In the genomic region with DNA sequence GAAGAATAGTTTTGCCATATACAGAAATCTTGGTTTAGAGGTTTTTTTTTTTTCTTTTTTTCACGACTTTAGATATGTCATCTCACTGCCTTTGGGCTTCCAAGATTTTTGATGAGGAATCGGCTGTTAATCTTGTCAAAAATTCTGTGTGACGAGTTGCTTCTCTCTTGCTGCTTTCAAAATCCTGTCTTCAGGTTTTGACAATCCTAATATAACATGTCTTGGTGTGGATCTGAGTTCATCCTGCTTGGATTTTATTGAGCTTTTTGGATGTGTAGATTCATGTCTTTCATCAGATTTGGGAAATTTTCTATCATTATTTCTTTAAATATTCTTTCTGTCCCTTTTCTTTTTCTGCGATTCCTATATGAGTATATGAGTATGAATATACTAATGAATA, we compare ENCODE assay signal across 31 cellular contexts.
"Had no signal": no experiment of that assay in that cellular context is flagged by ENCODE, and none has a peak within 500 bp of the region (broad histone marks: within the 10 kb centered on the region; RNA-seq: fewer than 3 reads in every experiment).

No MANE protein-coding gene starts in this region.

- H3K27ac ChIP-seq: neural progenitor cell, ovary, parathyroid adenoma, psoas muscle, skin epidermis, spleen, thoracic aorta, thyroid gland, tibial nerve, upper lobe of left lung, vagina had no signal

- H3K36me3 ChIP-seq: neural progenitor cell, ovary, thoracic aorta had no signal

- H3K27me3 Mint-ChIP-seq: progenitor cell of endocrine pancreas; stimulated activated memory B cell treated with anti-CD40 and anti-IgM and Interleukin-4, amounts not matched to agents 10 μg/mL and 1 μg/mL and 100 μg/mL, for 72 hours; stimulated activated naive CD8-positive, alpha-beta T cell treated with anti-CD3 and anti-CD28 coated beads, Interleukin-15, amount 100 ng/mL, for 72 hours had no signal

- H3K4me3 ChIP-seq: neural progenitor cell, ovary, psoas muscle, skin epidermis, smooth muscle cell, spleen, thoracic aorta, thyroid gland, tibial nerve, upper lobe of left lung, vagina had no signal

- FAIRE-seq: urothelium cell line had no signal

- H3K4me3 Mint-ChIP-seq: natural killer cell; nephron; neural progenitor cell; stimulated activated memory B cell treated with anti-CD40 and anti-IgM and Interleukin-4, amounts not matched to agents 10 μg/mL and 1 μg/mL and 100 μg/mL, for 72 hours; stimulated activated naive CD8-positive, alpha-beta T cell treated with anti-CD3 and anti-CD28 coated beads, Interleukin-15, amount 100 ng/mL, for 72 hours had no signal

- H3K27me3 ChIP-seq: neural progenitor cell, ovary, spleen, thyroid gland, tibial nerve, upper lobe of left lung, vagina had no signal

- ATAC-seq: natural killer cell; psoas muscle; right cardiac atrium; sciatic nerve; stimulated activated memory B cell treated with anti-CD40 and anti-IgM and Interleukin-4, amounts not matched to agents 10 μg/mL and 1 μg/mL and 100 μg/mL, for 72 hours; stimulated activated naive CD8-positive, alpha-beta T cell treated with anti-CD3 and anti-CD28 coated beads, Interleukin-15, amount 100 ng/mL, for 72 hours; stimulated activated naive CD8-positive, alpha-beta T cell treated with anti-CD3 and anti-CD28 coated beads, Interleukin-15, Interleukin-2, amounts not matched to agents 100 U/mL and 50 U/mL, for 24 hours had no signal

- H3K27ac Mint-ChIP-seq: natural killer cell; nephron; neural progenitor cell; progenitor cell of endocrine pancreas; stimulated activated memory B cell treated with anti-CD40 and anti-IgM and Interleukin-4, amounts not matched to agents 10 μg/mL and 1 μg/mL and 100 μg/mL, for 72 hours; stimulated activated naive CD8-positive, alpha-beta T cell treated with anti-CD3 and anti-CD28 coated beads, Interleukin-15, amount 100 ng/mL, for 72 hours had no signal

- H3K4me2 ChIP-seq: neural progenitor cell, smooth muscle cell had no signal

- H3K4me1 ChIP-seq: neural progenitor cell, parathyroid adenoma, spleen, thyroid gland, upper lobe of left lung, vagina had no signal

- H3K9me3 ChIP-seq: ovary, thyroid gland had no signal

- H2AFZ ChIP-seq: neural progenitor cell, parathyroid adenoma had no signal

- H3K4me1 Mint-ChIP-seq: nephron; neural progenitor cell; stimulated activated memory B cell treated with anti-CD40 and anti-IgM and Interleukin-4, amounts not matched to agents 10 μg/mL and 1 μg/mL and 100 μg/mL, for 72 hours had no signal

- DNase-seq: natural killer cell; occipital lobe; ovary; posterior cingulate gyrus; psoas muscle; right cardiac atrium; spleen; stimulated activated CD4-positive, alpha-beta T cell treated with anti-CD3 and anti-CD28 coated beads, Interleukin-12 subunit alpha, Interleukin-12 subunit beta, amount 100 ng/mL, for 4 hours; stimulated activated CD4-positive, alpha-beta T cell treated with anti-CD3 and anti-CD28 coated beads, Interleukin-1b, Interleukin-23, amount 100 ng/mL, for 48 hours; stimulated activated CD4-positive, alpha-beta T cell treated with anti-CD3 and anti-CD28 coated beads, Interleukin-4, amount 100 ng/mL, for 1 hour; stimulated activated CD4-positive, alpha-beta T cell treated with anti-CD3 and anti-CD28 coated beads, Interleukin-4, amount 100 ng/mL, for 4 hours; stimulated activated CD8-positive, alpha-beta memory T cell treated with anti-CD3 and anti-CD28 coated beads, Interleukin-4, amount 100 ng/mL, for 48 hours; stimulated activated naive CD4-positive, alpha-beta T cell; stimulated activated naive CD8-positive, alpha-beta T cell treated with anti-CD3 and anti-CD28 coated beads, Interleukin-15, amount 100 ng/mL, for 72 hours; stimulated activated naive CD8-positive, alpha-beta T cell treated with anti-CD3 and anti-CD28 coated beads, Interleukin-15, Interleukin-2, amounts not matched to agents 100 U/mL and 50 U/mL, for 24 hours; substantia nigra; thyroid gland; trophoblast cell; upper lobe of left lung had no signal

- H3K9ac ChIP-seq: neural progenitor cell, parathyroid adenoma had no signal
